Comparison of ENCODE assay signal across 19 cellular contexts in the genomic region with DNA sequence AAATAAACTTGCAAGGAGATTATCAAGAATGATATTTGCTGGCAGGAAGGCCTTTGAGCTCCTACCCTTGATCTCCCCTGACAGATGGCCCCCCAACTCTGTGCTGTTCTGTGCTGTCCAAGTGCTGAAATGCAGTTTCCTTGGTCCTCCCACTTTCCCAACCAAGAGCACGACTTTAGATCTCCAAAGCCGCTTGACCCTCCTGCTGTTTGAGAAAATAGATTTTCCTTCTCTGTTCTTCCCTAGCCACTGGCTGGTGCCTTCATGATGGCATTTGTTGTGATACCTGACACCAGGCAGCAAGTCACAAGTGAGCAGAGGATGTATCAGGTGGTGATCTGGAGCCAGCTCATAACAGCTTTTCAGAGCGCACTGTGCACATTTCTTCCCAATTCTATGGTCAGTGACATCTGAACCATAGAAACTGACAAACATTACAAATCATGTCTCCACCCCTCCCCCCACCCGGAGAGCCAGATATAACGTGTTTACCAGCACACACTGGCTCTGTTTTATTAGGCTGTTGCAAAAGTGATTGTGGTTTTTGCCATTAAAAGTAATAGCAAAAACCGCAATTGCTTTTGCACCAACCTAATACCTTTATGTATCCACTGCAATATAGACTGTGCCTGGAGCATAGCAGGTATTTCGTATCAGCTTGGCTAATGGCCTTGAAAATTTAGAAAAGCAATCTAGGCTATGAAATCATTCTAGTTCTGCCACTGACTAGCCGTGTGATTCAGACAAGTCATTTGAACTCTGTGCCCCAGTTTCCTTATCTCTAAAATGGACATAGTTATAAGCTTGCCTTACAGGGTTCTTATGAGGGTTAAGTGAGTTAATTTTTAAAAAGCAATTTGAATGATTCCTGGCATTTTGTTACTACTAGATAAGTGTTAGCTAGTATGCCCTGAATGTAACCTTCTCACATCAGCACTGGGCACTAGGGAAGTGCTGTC.
DNase-seq lines count a peak whose midpoint lies in the region; ATAC-seq lines count a peak whose summit lies in the region.
"Had no signal": no experiment of that assay in that cellular context is flagged by ENCODE, and none has a peak within 500 bp of the region (broad histone marks: within the 10 kb centered on the region; RNA-seq: fewer than 3 reads in every experiment).

No MANE protein-coding gene starts in this region.

- H3K36me3 ChIP-seq in H7 (replicated peaks; ENCODE audit: control insufficient read depth, insufficient read depth, low read length), result no peaks in the 10 kb centered on the region

- no peak overlapping the region for H3K4me3 ChIP-seq in H7 (ENCODE audit: insufficient read depth, low read depth, low read length)

- H3K27me3 ChIP-seq in H7 (ENCODE audit: control insufficient read depth, insufficient read depth, low read length), result no peaks in the 10 kb centered on the region
- H3K27me3 ChIP-seq: foreskin keratinocyte had no signal

- no peak for ATAC-seq in HG03439 (IDR thresholded peaks at IDR 0.05; ENCODE audit: unreplicated experiment)
- no peak for ATAC-seq in stimulated activated naive CD8-positive, alpha-beta T cell treated with anti-CD3 and anti-CD28 coated beads, Interleukin-15, Interleukin-2, amounts not matched to agents 100 U/mL and 50 U/mL, for 24 hours
- ATAC-seq: foreskin keratinocyte, left cardiac atrium had no signal

- DNase-seq in H7 (peak; percentile 16), NCI-H2029 (lab: John Stamatoyannopoulos, UW) (peak; percentile 52), NOMO-1 treated with DMSO at 0.1 percent for 48 hours (lab: John Stamatoyannopoulos, UW; ENCODE audit: unreplicated experiment) (peak; percentile 61), left kidney (ENCODE audit: low read depth, low spot score) (peak; percentile 72), UCSD-AML1 (lab: John Stamatoyannopoulos, UW; ENCODE audit: unreplicated experiment) (no peak)
- no peak for DNase-seq in stimulated activated naive CD8-positive, alpha-beta T cell treated with anti-CD3 and anti-CD28 coated beads, Interleukin-15, Interleukin-2, amounts not matched to agents 100 U/mL and 50 U/mL, for 24 hours
- DNase-seq: activated CD4-positive, CD25-positive, alpha-beta regulatory T cell; activated naive CD8-positive, alpha-beta T cell treated with anti-CD3 and anti-CD28 coated beads for 36 hours; AML-193; COR-L47; foreskin keratinocyte; GF-D8; left cardiac atrium; midbrain; NCI-H1694; retina; Right ventricle myocardium superior; stimulated activated CD4-positive, alpha-beta T cell treated with anti-CD3 and anti-CD28 coated beads, Interleukin-12 subunit alpha, Interleukin-12 subunit beta, amount 100 ng/mL, for 4 hours had no signal

Comparison
In these comparisons a context has a peak if more than half of its experiments do, and no peak if none do; other contexts are left out.
1. DNase-seq: peak in H7 (single experiment), NCI-H2029 (single experiment), NOMO-1 treated with DMSO at 0.1 percent for 48 hours (single experiment) and left kidney (single experiment); none in UCSD-AML1 (single experiment) and stimulated activated naive CD8-positive, alpha-beta T cell treated with anti-CD3 and anti-CD28 coated beads, Interleukin-15, Interleukin-2, amounts not matched to agents 100 U/mL and 50 U/mL, for 24 hours (single experiment).